Comparison of ENCODE assay signal across 1 cellular context in genomic region chr12:94100990-94101901, GRCh38.
TF ChIP-seq lines count a peak whose summit lies in the region.

No MANE protein-coding gene starts in this region.

TF ChIP-seq in K562, 482 proteins besides CTCF, POLR2A, EP300 and RAD21 (continued from another document):
- TF ChIP-seq ARID4B (CRISPR knock-in tag; IDR thresholded peaks at IDR 0.05) (no peak; the same call in 1 of the 2 replicates), ZNF561 (CRISPR knock-in tag; conservative IDR thresholded peaks at IDR 0.05) (no peak), DEAF1 (CRISPR knock-in tag; IDR thresholded peaks at IDR 0.05) (peak; percentile 95), MYC (IDR thresholded peaks at IDR 0.05; ENCODE audit: low read depth, low read length) (peak; percentile 42; the same call in 1 of the 2 replicates), MYC (CRISPR knock-in tag; IDR thresholded peaks at IDR 0.05; ENCODE audit: borderline replicate concordance, low read depth) (no peak), ZNF740 (CRISPR knock-in tag; IDR thresholded peaks at IDR 0.05) (peak; percentile 25; the same call in 1 of the 2 replicates), ZNF740 (tag; IDR thresholded peaks at IDR 0.05) (0 out of 4 replicates have a peak, but pooled peaks of 1 of the 2 experiments have one; percentile 34), CBX3 (IDR thresholded peaks at IDR 0.05; ENCODE audit: borderline replicate concordance in 1 of 2, low read length in 2 of 2) (0 out of 3 replicates have a peak, but pooled peaks of 1 of the 2 experiments have one; percentile 52), RBFOX2 (IDR thresholded peaks at IDR 0.05; ENCODE audit: low read depth, low read length) (peak; percentile 59; the same call in 1 of the 2 replicates), MEIS2 (IDR thresholded peaks at IDR 0.05; ENCODE audit: partially characterized antibody) (no peak), TCFL5 (CRISPR knock-in tag; conservative IDR thresholded peaks at IDR 0.05) (no peak), ARNT (IDR thresholded peaks at IDR 0.05) (no peak), KDM2B (CRISPR knock-in tag; IDR thresholded peaks at IDR 0.05) (peak; percentile 23; the same call in 1 of the 2 replicates), ZNF511 (CRISPR knock-in tag; IDR thresholded peaks at IDR 0.05) (peak; percentile 20; the same call in 1 of the 2 replicates), XRCC4 (IDR thresholded peaks at IDR 0.05; ENCODE audit: extremely low read depth, insufficient read depth, insufficient read length) (no peak), TFAP4 (CRISPR knock-in tag; IDR thresholded peaks at IDR 0.05; ENCODE audit: borderline replicate concordance) (peak; percentile 48; the same call in 1 of the 2 replicates), DMBX1 (CRISPR knock-in tag; IDR thresholded peaks at IDR 0.05; ENCODE audit: borderline replicate concordance) (no peak)
